8 cellular contexts compared by ENCODE assay signal in the genomic region with DNA sequence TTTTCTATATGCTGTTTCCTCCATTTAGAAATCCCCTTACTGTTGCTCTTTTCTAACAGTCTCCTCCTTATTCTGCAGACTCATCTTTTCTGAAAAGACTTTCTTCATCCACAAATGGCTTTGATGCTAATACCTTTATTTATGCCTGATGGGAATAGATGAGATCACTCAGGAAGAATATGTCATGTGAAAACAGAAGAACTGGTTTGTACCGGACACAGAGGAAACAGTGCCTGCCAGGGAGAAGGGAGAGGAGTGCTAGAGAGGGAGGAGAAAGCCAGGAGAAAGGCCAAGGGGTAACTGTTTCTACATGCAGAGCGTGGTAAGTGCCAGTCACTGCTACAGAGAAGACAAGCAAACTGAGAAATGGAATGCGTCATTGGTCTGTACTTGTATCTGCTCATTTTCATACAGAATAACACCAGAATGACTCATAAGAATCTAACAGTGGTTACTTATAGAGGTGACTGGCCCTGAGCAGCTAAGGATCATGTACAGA. TPM values are rescaled to one million over a fixed set of nuclear protein-coding genes. Genes with fewer than 3 reads are reported as not detected.
DNase-seq lines count a peak whose midpoint lies in the region; ATAC-seq and TF ChIP-seq lines count a peak whose summit lies in the region.

No MANE protein-coding gene starts in this region.

- H2AFZ ChIP-seq in fibroblast of lung (ENCODE audit: low read length), result no peak overlapping the region

- peak overlapping the region; percentile 18 for H3K4me2 ChIP-seq in fibroblast of lung (ENCODE audit: extremely low read depth, insufficient read depth, low read length)

- TF ChIP-seq CTCF in AG04449 (IDR thresholded peaks at IDR 0.05; ENCODE audit: insufficient read depth, low read length, missing control alignments) (no peak), fibroblast of lung (conservative IDR thresholded peaks at IDR 0.05 in 1 of 2, IDR thresholded peaks at IDR 0.05 in 1 of 2; ENCODE audit: low read depth in 1 of 2, low read length in 2 of 2) (no peak), progenitor cell of endocrine pancreas (IDR thresholded peaks at IDR 0.05; ENCODE audit: unreplicated experiment) (no peak)

- H4K20me1 ChIP-seq in fibroblast of lung (ENCODE audit: control insufficient read depth, extremely low read depth, insufficient read depth, low read length), result no peaks in the 10 kb centered on the region

- no peak overlapping the region for H3K4me3 Mint-ChIP-seq in progenitor cell of endocrine pancreas (ENCODE audit: low read depth)

- peaks cover 3% of the 10 kb centered on the region for H3K4me1 ChIP-seq in fibroblast of lung (ENCODE audit: control insufficient read depth, extremely low read depth, insufficient read depth, low read length)

- H3K9me3 ChIP-seq in fibroblast of lung (ENCODE audit: control insufficient read depth, insufficient read depth, low read depth, low read length), result no peaks in the 10 kb centered on the region

- ATAC-seq in GM18867 (IDR thresholded peaks at IDR 0.05; ENCODE audit: unreplicated experiment) (peak; percentile 100), HG03039 (IDR thresholded peaks at IDR 0.05; ENCODE audit: unreplicated experiment) (peak; percentile 100)

- H3K36me3 Mint-ChIP-seq in progenitor cell of endocrine pancreas (ENCODE audit: insufficient read depth), result no peaks in the 10 kb centered on the region

- H3K36me3 ChIP-seq in fibroblast of lung (ENCODE audit: control insufficient read depth, insufficient read depth, low read length), result no peaks in the 10 kb centered on the region

- DNase-seq in AG04449 (ENCODE audit: low read depth, low spot score) (peak; percentile 92), RPMI8226 (peak; percentile 32), fibroblast of lung (ENCODE audit: low read depth in 2 of 2) (peak; percentile 97 to 99), progenitor cell of endocrine pancreas (ENCODE audit: low spot score, unreplicated experiment) (no peak), NCI-H748 (lab: John Stamatoyannopoulos, UW; ENCODE audit: unreplicated experiment) (no peak), ecto neural progenitor cell (ENCODE audit: low spot score) (no peak)

- peaks cover 4% of the 10 kb centered on the region for H3K9me3 Mint-ChIP-seq in progenitor cell of endocrine pancreas (ENCODE audit: low read depth)

- CTCF ChIA-PET in AG04449 (lab: Yijun Ruan, JAX), result interaction anchor here (0.8 to 1.1 kb wide), 2 partner anchors 13 to 26 kb away, joined by 3 read pairs; no protein-coding TSS in a partner anchor

- H3K27me3 ChIP-seq in fibroblast of lung (ENCODE audit: control insufficient read depth, insufficient read depth, low read length), result no peaks in the 10 kb centered on the region

- H3K9ac ChIP-seq in fibroblast of lung (ENCODE audit: insufficient read depth, low read length), result no peak overlapping the region

- H3K79me2 ChIP-seq in fibroblast of lung (ENCODE audit: control insufficient read depth, insufficient read depth, low read length), result no peaks in the 10 kb centered on the region

- peak overlapping the region; percentile 25 for H3K27ac Mint-ChIP-seq in progenitor cell of endocrine pancreas

- H3K27me3 Mint-ChIP-seq in progenitor cell of endocrine pancreas, result no peaks in the 10 kb centered on the region

- no peak overlapping the region for H3K4me3 ChIP-seq in AG04449 (ENCODE audit: low read depth, low read length)
- no peak overlapping the region for H3K4me3 ChIP-seq in fibroblast of lung (replicated peaks in 1 of 4; ENCODE audit: control extremely low read depth in 1 of 4, insufficient read depth in 1 of 4, low read depth in 3 of 4, low read length in 4 of 4)

- peak overlapping the region; percentile 47 for H3K27ac ChIP-seq in fibroblast of lung (ENCODE audit: insufficient read depth, low read length)

- H3K4me1 Mint-ChIP-seq in progenitor cell of endocrine pancreas (ENCODE audit: low read depth), result peaks cover 4% of the 10 kb centered on the region

- POLR2A ChIA-PET in AG04449 (lab: Yijun Ruan, JAX), result interaction anchor here (0.6 kb wide), 1 partner anchor 1023 kb away, joined by 3 read pairs; no protein-coding TSS in a partner anchor

RNA-seq across cellular contexts. Expression of gene PJA2, which starts 45.9 kb away (rescaled TPM):
- 74.5 and 82.7 TPM in 2 replicates for total RNA-seq in fibroblast of lung
- 78.4 and 107 TPM in 2 replicates for polyA plus RNA-seq in fibroblast of lung
- polyA plus RNA-seq in fibroblast of lung (2012), result 50.3 and 64.0 TPM in 2 replicates
- 28.8 and 31.7 TPM in 2 replicates for polyA minus RNA-seq in fibroblast of lung (ENCODE audit: low replicate concordance)
- 62.0 and 63.4 TPM in 2 replicates for total RNA-seq in progenitor cell of endocrine pancreas

Comparison
In these comparisons a context has a peak if more than half of its experiments do, and no peak if none do; other contexts are left out.
1. DNase-seq: peak in AG04449 (single experiment), RPMI8226 (single experiment) and fibroblast of lung (2 of 2); none in progenitor cell of endocrine pancreas (single experiment), NCI-H748 (single experiment) and ecto neural progenitor cell (single experiment).